Comparison of ENCODE assay signal across 12 cellular contexts in the genomic region with DNA sequence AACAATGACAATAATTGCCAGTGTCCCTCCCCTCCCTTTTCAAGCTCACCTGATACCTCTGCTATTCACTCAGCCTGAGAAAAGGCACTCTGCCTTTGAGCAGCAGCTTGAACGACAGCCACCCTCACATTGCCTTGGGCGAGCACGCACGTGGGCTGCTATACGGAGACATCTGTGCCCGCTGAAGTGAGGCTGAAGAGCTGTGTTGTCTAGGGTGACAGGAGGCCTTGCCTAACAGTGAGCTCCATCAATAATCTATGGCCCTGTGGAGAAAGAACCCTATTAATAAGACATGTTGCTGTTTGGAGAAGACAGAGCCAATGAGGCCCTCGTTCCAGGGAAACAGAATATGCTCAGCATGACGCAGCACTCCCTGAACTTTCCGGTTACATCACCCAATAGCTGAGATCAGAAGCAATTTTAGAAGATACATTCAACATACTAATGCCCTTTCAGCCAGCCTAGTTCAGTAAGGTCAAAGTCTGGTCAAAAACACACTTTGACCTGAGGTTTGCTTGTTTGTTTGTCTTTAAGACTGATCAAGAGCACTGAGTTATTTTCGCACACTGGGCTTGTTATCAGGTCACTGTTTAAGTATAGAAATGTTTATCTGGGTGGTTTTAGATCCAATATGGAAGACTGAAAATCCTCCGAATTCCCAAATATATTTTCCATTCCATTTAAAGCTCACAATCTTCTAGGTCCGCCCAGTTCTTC. TPM values are rescaled to one million over a fixed set of nuclear protein-coding genes. Genes with fewer than 3 reads are reported as not detected.
A peak's percentile ranks its signal among the peaks of the same experiment; 100 is the strongest.
DNase-seq lines count a peak whose midpoint lies in the region; ATAC-seq and TF ChIP-seq lines count a peak whose summit lies in the region.
"Had no signal": no experiment of that assay in that cellular context is flagged by ENCODE, and none has a peak within 500 bp of the region (broad histone marks: within the 10 kb centered on the region; RNA-seq: fewer than 3 reads in every experiment).

No MANE protein-coding gene starts in this region.

- DNase-seq in MG63 (peak; percentile 64), astrocyte of the hippocampus (ENCODE audit: low read depth, low spot score) (peak; percentile 19), left ventricle myocardium inferior (peak; percentile 22), gastrocnemius medialis (peak; percentile 56 to 82), GM20000 (ENCODE audit: low spot score) (no peak), ovary (no peak)
- DNase-seq in effector CD4-positive, alpha-beta T cell, result no peak
- DNase-seq: activated CD4-positive, alpha-beta T cell treated with anti-CD3 and anti-CD28 coated beads, Interleukin-2, amount 10 ng/mL, durations not matched to agents 24 days and 14 days; left lung; NCI-H1436 treated with DMSO at 0.1 percent for 48 hours had no signal

- H3K9me3 ChIP-seq in MG63 (no peaks in the 10 kb centered on the region), left ventricle myocardium inferior (replicated peaks) (no peaks in the 10 kb centered on the region), gastrocnemius medialis (no peaks in the 10 kb centered on the region), ovary (no peaks in the 10 kb centered on the region)
- H3K9me3 ChIP-seq: left lung had no signal

- ATAC-seq in gastrocnemius medialis (peak; percentile 90 to 96), HG03135 (IDR thresholded peaks at IDR 0.05; ENCODE audit: unreplicated experiment) (no peak)
- ATAC-seq: HCT116, left lung had no signal

- intact Hi-C loops in left ventricle myocardium inferior (cut with micrococcal nuclease), result no loop called here
- intact Hi-C loops in gastrocnemius medialis (cut with DNase I; ENCODE audit: low total_unique reads), result loop anchor here (5.0 kb wide), 2 partner anchors 111 to 161 kb away; no protein-coding TSS in a partner anchor
- intact Hi-C loops in ovary (cut with DNase I), result no loop called here

- H3K27ac ChIP-seq in left ventricle myocardium inferior (replicated peaks), result peak overlapping the region; percentile 70
- peak overlapping the region; percentile 88 to 97 (median 94) for H3K27ac ChIP-seq in gastrocnemius medialis
- H3K27ac ChIP-seq in ovary, result no peak overlapping the region
- H3K27ac ChIP-seq: left lung had no signal

- no peak for TF ChIP-seq EP300 in ovary (IDR thresholded peaks at IDR 0.05)

- H3K36me3 ChIP-seq in MG63 (no peaks in the 10 kb centered on the region), left ventricle myocardium inferior (no peaks in the 10 kb centered on the region), gastrocnemius medialis (no peaks in the 10 kb centered on the region), ovary (no peaks in the 10 kb centered on the region)
- H3K36me3 ChIP-seq: left lung had no signal

- no peak overlapping the region for H3K4me3 ChIP-seq in MG63
- H3K4me3 ChIP-seq in left ventricle myocardium inferior, result no peak overlapping the region
- peak overlapping the region; percentile 24 to 45 (median 36) for H3K4me3 ChIP-seq in gastrocnemius medialis
- no peak overlapping the region for H3K4me3 ChIP-seq in ovary
- H3K4me3 ChIP-seq: left lung had no signal

- TF ChIP-seq POLR2A in gastrocnemius medialis (IDR thresholded peaks at IDR 0.05), result peak; percentile 76 to 77
- no peak for TF ChIP-seq POLR2A in ovary (IDR thresholded peaks at IDR 0.05)

- 73 to 76% (median 76%) methylated on average over 12 of the region's 12 CpGs for WGBS in ovary, 3 donors

- TF ChIP-seq CTCF in left ventricle myocardium inferior (IDR thresholded peaks at IDR 0.05; ENCODE audit: borderline replicate concordance) (no peak), gastrocnemius medialis (IDR thresholded peaks at IDR 0.05 in 4 of 5, conservative IDR thresholded peaks at IDR 0.05 in 1 of 5) (no peak), GM20000 (IDR thresholded peaks at IDR 0.05; ENCODE audit: extremely low read depth, missing control alignments) (no peak), ovary (IDR thresholded peaks at IDR 0.05) (no peak)

- H3K4me1 ChIP-seq in left ventricle myocardium inferior (peaks cover 10% of the 10 kb centered on the region), gastrocnemius medialis (peaks cover 9 to 16% of the 10 kb centered on the region in 2 donors), ovary (ENCODE audit: insufficient read depth) (no peaks in the 10 kb centered on the region)
- H3K4me1 ChIP-seq: left lung had no signal

- in situ Hi-C loops in gastrocnemius medialis (cut with MboI; ENCODE audit: low sequenced_read_pairs in 4 of 4), result loop anchor here in 1 of 4 donors (10.0 kb wide), 1 partner anchor 73 kb away; no protein-coding TSS in a partner anchor

- H3K27me3 ChIP-seq in MG63 (no peaks in the 10 kb centered on the region), left ventricle myocardium inferior (ENCODE audit: low read depth) (no peaks in the 10 kb centered on the region), gastrocnemius medialis (no peaks in the 10 kb centered on the region), ovary (no peaks in the 10 kb centered on the region)
- H3K27me3 ChIP-seq: left lung had no signal

RNA-seq across cellular contexts. Expression of gene RBM24, which starts 30.6 kb away (rescaled TPM):
- total RNA-seq in MG63 (2014; rRNA removed; shearing (Covaris generic); ENCODE audit: low replicate concordance), result 0.33 TPM in 1 of 2 replicates, not detected in the other
- 189 TPM for total RNA-seq in left ventricle myocardium inferior
- 100 to 1,000 TPM in 3 of 4 donors, 10 to 100 TPM in 1; 74.9 to 375 (median 185) TPM for total RNA-seq in gastrocnemius medialis
- 1 to 10 TPM; 1.1 to 6.5 (median 2.0) TPM for total RNA-seq in ovary
- 1 to 10 TPM; 1.2 to 3.5 TPM for polyA plus RNA-seq in ovary
- total RNA-seq: activated CD4-positive, alpha-beta T cell treated with anti-CD3 and anti-CD28 coated beads, Interleukin-2, amount 10 ng/mL, durations not matched to agents 24 days and 14 days had no signal

Comparison
In these comparisons a context has a peak if more than half of its experiments do, and no peak if none do; other contexts are left out.
1. DNase-seq: peak in MG63 (single experiment), astrocyte of the hippocampus (single experiment), left ventricle myocardium inferior (single experiment) and gastrocnemius medialis (2 of 2); none in GM20000 (single experiment), ovary (0 of 5) and effector CD4-positive, alpha-beta T cell (single experiment).
2. H3K4me3 ChIP-seq: peak in gastrocnemius medialis (4 of 4); none in MG63 (single experiment), left ventricle myocardium inferior (single experiment) and ovary (single experiment).
3. H3K27ac ChIP-seq: peak in left ventricle myocardium inferior (single experiment) and gastrocnemius medialis (4 of 4); none in ovary (0 of 2).
4. RNA of gene RBM24, which starts 30.6 kb away (total RNA-seq): 74.9 to 375 TPM in gastrocnemius medialis and 189 TPM in left ventricle myocardium inferior (single experiment); 1.1 to 6.5 TPM in ovary and 0.33 TPM in MG63; every median in the first group is over 10 times any median in the second.